Comparison of ENCODE assay signal across 22 cellular contexts in the genomic region with DNA sequence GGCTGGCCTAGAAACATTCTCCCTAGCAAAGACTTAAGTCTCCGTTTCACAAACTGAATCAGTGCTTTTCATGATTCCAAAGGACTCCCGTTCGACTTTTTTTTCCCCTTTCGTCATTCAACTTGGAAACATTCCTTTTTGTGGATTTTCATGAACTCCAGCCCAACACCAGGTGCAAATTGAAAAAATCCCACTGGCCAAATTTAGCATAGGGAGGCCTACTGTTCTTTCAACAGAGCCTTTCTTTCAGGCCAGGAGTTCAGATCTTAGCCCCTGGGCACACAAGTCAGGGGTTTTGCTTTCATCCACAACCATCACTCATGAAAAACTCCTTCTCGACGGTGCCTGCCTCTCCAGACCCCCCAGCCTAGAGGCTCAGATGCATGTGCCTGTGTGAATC.
"Had no signal": no experiment of that assay in that cellular context is flagged by ENCODE, and none has a peak within 500 bp of the region (broad histone marks: within the 10 kb centered on the region; RNA-seq: fewer than 3 reads in every experiment).

No MANE protein-coding gene starts in this region.

- H3K4me1 Mint-ChIP-seq: endodermal cell; naive thymus-derived CD8-positive, alpha-beta T cell; stimulated activated effector memory CD8-positive, alpha-beta T cell treated with anti-CD3 and anti-CD28 coated beads, Interleukin-12 subunit alpha, Interleukin-12 subunit beta, amount 100 ng/mL, for 72 hours had no signal

- H3K36me3 ChIP-seq: left ventricle myocardium inferior, lower lobe of right lung, suprapubic skin, thyroid gland, upper lobe of left lung, uterus had no signal

- H3K36me3 Mint-ChIP-seq: stimulated activated effector memory CD8-positive, alpha-beta T cell treated with anti-CD3 and anti-CD28 coated beads, Interleukin-12 subunit alpha, Interleukin-12 subunit beta, amount 100 ng/mL, for 72 hours had no signal

- H3K4me3 ChIP-seq: coronary artery, left ventricle myocardium inferior, lower lobe of right lung, suprapubic skin, thyroid gland, upper lobe of left lung, uterus had no signal

- ATAC-seq: lower lobe of right lung; naive thymus-derived CD8-positive, alpha-beta T cell; stimulated activated effector memory CD8-positive, alpha-beta T cell treated with anti-CD3 and anti-CD28 coated beads, Interleukin-12 subunit alpha, Interleukin-12 subunit beta, amount 100 ng/mL, for 72 hours; stimulated activated naive CD8-positive, alpha-beta T cell treated with anti-CD3 and anti-CD28 coated beads, Interleukin-15, Interleukin-2, amounts not matched to agents 100 U/mL and 50 U/mL, for 24 hours had no signal

- H3K27ac ChIP-seq: coronary artery, left ventricle myocardium inferior, lower lobe of right lung, suprapubic skin, thyroid gland, upper lobe of left lung had no signal

- H3K27ac Mint-ChIP-seq: endodermal cell; naive thymus-derived CD8-positive, alpha-beta T cell; stimulated activated effector memory CD8-positive, alpha-beta T cell treated with anti-CD3 and anti-CD28 coated beads, Interleukin-12 subunit alpha, Interleukin-12 subunit beta, amount 100 ng/mL, for 72 hours had no signal

- H3K4me3 Mint-ChIP-seq: endodermal cell; naive thymus-derived CD8-positive, alpha-beta T cell; stimulated activated effector memory CD8-positive, alpha-beta T cell treated with anti-CD3 and anti-CD28 coated beads, Interleukin-12 subunit alpha, Interleukin-12 subunit beta, amount 100 ng/mL, for 72 hours had no signal

- H3K27me3 Mint-ChIP-seq: naive thymus-derived CD8-positive, alpha-beta T cell had no signal

- H3K9me3 ChIP-seq: suprapubic skin, thyroid gland, uterus had no signal

- DNase-seq: effector CD4-positive, alpha-beta T cell; endodermal cell; erythroblast; glutamatergic neuron; kidney; left cardiac atrium; left ventricle myocardium inferior; lower lobe of right lung; mesenchymal stem cell; naive thymus-derived CD8-positive, alpha-beta T cell; right cardiac atrium; stimulated activated CD4-positive, alpha-beta T cell treated with anti-CD3 and anti-CD28 coated beads, Interleukin-4, amount 100 ng/mL, for 1 hour; stimulated activated CD8-positive, alpha-beta memory T cell treated with anti-CD3 and anti-CD28 coated beads, Interleukin-4, amount 100 ng/mL, for 48 hours; stimulated activated naive CD8-positive, alpha-beta T cell treated with anti-CD3 and anti-CD28 coated beads, Interleukin-15, Interleukin-2, amounts not matched to agents 100 U/mL and 50 U/mL, for 24 hours; thyroid gland; upper lobe of left lung; uterus had no signal

- FAIRE-seq: endothelial cell of umbilical vein, frontal cortex, kidney had no signal

- H3K27me3 ChIP-seq: suprapubic skin, thyroid gland, upper lobe of left lung, uterus had no signal

- H3K4me1 ChIP-seq: left ventricle myocardium inferior, lower lobe of right lung, suprapubic skin, thyroid gland, upper lobe of left lung had no signal
